Comparison of ENCODE assay signal across 20 cellular contexts in the genomic region with DNA sequence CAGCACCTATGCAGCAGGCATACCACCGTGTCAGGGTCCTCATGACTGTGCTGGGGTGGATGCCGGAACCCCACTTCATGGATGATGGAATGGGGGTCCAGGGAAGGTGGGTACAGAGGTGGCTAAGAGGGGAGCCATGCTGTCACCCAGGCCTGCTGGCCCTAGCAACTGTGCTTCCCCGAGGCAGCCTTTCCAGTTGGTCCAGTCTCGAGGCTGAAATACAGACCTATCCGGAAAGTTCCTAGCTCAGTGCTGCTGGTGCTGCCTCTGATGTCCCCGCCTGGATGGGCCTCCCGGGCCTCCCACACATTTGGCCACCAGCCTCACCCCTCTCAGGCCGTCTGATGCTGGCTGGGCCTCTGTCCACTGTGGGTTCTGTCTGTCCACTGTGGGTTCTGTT. TPM values are rescaled to one million over a fixed set of nuclear protein-coding genes. Genes with fewer than 3 reads are reported as not detected.
DNase-seq lines count a peak whose midpoint lies in the region; ATAC-seq, FAIRE-seq and TF ChIP-seq lines count a peak whose summit lies in the region.
"Had no signal": no experiment of that assay in that cellular context is flagged by ENCODE, and none has a peak within 500 bp of the region (broad histone marks: within the 10 kb centered on the region; RNA-seq: fewer than 3 reads in every experiment).

No MANE protein-coding gene starts in this region.

- no peak overlapping the region for H3K4me2 ChIP-seq in HepG2 (ENCODE audit: low read depth, low read length)
- H3K4me2 ChIP-seq: A549 had no signal

- no peak overlapping the region for H2AFZ ChIP-seq in HepG2 (ENCODE audit: low read length)

- H3K36me3 ChIP-seq in HepG2 (replicated peaks in 1 of 2; ENCODE audit: control insufficient read depth in 1 of 2, insufficient read depth in 2 of 2, low read length in 2 of 2), result peaks cover 2 to 15% of the 10 kb centered on the region in 2 experiments; a peak in 2 of 5 replicates
- H3K36me3 ChIP-seq in right lobe of liver, result peaks cover 0 to 24% (median 12%) of the 10 kb centered on the region in 4 donors
- peaks cover 0 to 5% of the 10 kb centered on the region in 2 donors for H3K36me3 ChIP-seq in small intestine (ENCODE audit: control insufficient read depth in 2 of 2, insufficient read depth in 2 of 2, low read length in 2 of 2)
- H3K36me3 ChIP-seq: SJCRH30 had no signal

- WGBS in HepG2 (ENCODE audit: low lambda C conversion rate), result 88% methylated on average over 7 of the region's 8 CpGs
- 53% methylated on average over 3 of the region's 8 CpGs for WGBS in right lobe of liver (ENCODE audit: insufficient coverage, low coverage, low lambda C conversion rate, missing lambda C conversion rate)
- WGBS in small intestine, 3 donors, result 70 to 86% (median 80%) methylated on average over 8 of the region's 8 CpGs

- H3K9ac ChIP-seq in HepG2 (ENCODE audit: insufficient read depth, low read depth, low read length), result no peak overlapping the region

- CTCF ChIA-PET in HepG2 (lab: Yijun Ruan, JAX; ENCODE audit: low intra/inter-chr PET ratio, low total read pairs), result no interaction called here

- H3K4me3 Mint-ChIP-seq in activated CD4-positive, alpha-beta T cell treated with anti-CD3 and anti-CD28 coated beads, Interleukin-2, amount 10 ng/mL, durations not matched to agents 24 days and 14 days, result no peak overlapping the region
- H3K4me3 Mint-ChIP-seq: CD4-positive, alpha-beta T cell; HFFc6 had no signal

- H4K20me1 ChIP-seq in HepG2 (ENCODE audit: insufficient read depth, low read length), result no peaks in the 10 kb centered on the region

- intact Hi-C loops in HepG2 (cut with micrococcal nuclease; ENCODE audit: unreplicated experiment) (no loop called here), right lobe of liver (cut with DNase I) (no loop called here)
- intact Hi-C loops in activated CD4-positive, alpha-beta T cell treated with anti-CD3 and anti-CD28 coated beads, Interleukin-2, amount 10 ng/mL, durations not matched to agents 24 days and 14 days (cut with micrococcal nuclease), result no loop called here

- H3K4me1 ChIP-seq in HepG2 (ENCODE audit: insufficient read depth, low read length) (no peaks in the 10 kb centered on the region), right lobe of liver (no peaks in the 10 kb centered on the region), small intestine (ENCODE audit: control insufficient read depth in 2 of 2, insufficient read depth in 1 of 2, low read depth in 1 of 2, low read length in 1 of 2) (no peaks in the 10 kb centered on the region)
- H3K4me1 ChIP-seq: SJCRH30 had no signal

- DNase-seq in HepG2 (ENCODE audit: low spot score) (no peak), right lobe of liver (no peak), small intestine (no peak), NCI-H748 treated with DMSO at 0.1 percent for 48 hours (lab: John Stamatoyannopoulos, UW) (no peak)
- DNase-seq in activated CD4-positive, alpha-beta T cell treated with anti-CD3 and anti-CD28 coated beads, Interleukin-2, amount 10 ng/mL, durations not matched to agents 24 days and 14 days, result no peak
- DNase-seq in effector CD4-positive, alpha-beta T cell, result no peak
- DNase-seq: AML-193; CD4-positive, alpha-beta T cell; EL; HFFc6; IMR-90; Karpas-422; NCI-H187 treated with DMSO at 0.1 percent for 48 hours; NCI-H2171; NCI-H446; SJCRH30 had no signal

- no TSS peak for BruUV-seq in HepG2 (replicated peaks; lab: Mats Ljungman, UMichigan)

- H3K36me3 Mint-ChIP-seq in activated CD4-positive, alpha-beta T cell treated with anti-CD3 and anti-CD28 coated beads, Interleukin-2, amount 10 ng/mL, durations not matched to agents 24 days and 14 days (ENCODE audit: low read depth), result no peaks in the 10 kb centered on the region

- H3K9me3 Mint-ChIP-seq in activated CD4-positive, alpha-beta T cell treated with anti-CD3 and anti-CD28 coated beads, Interleukin-2, amount 10 ng/mL, durations not matched to agents 24 days and 14 days, result no peaks in the 10 kb centered on the region
- H3K9me3 Mint-ChIP-seq: CD4-positive, alpha-beta T cell; HFFc6 had no signal

- H3K27me3 Mint-ChIP-seq in activated CD4-positive, alpha-beta T cell treated with anti-CD3 and anti-CD28 coated beads, Interleukin-2, amount 10 ng/mL, durations not matched to agents 24 days and 14 days, result peaks cover 11% of the 10 kb centered on the region

- ATAC-seq in HepG2 (no peak), right lobe of liver (no peak), esophagus mucosa (peak; percentile 80)
- ATAC-seq: A549 had no signal

- no peak overlapping the region for H3K4me3 ChIP-seq in HepG2 (replicated peaks in 1 of 3; ENCODE audit: insufficient read depth in 1 of 3, low read depth in 2 of 3, low read length in 3 of 3)
- H3K4me3 ChIP-seq in right lobe of liver, result no peak overlapping the region
- H3K4me3 ChIP-seq in small intestine (ENCODE audit: low read depth in 1 of 2, low read length in 2 of 2), result no peak overlapping the region
- H3K4me3 ChIP-seq: A549, SJCRH30 had no signal

- TF ChIP-seq RAD21 in HepG2 (CRISPR knock-in tag; IDR thresholded peaks at IDR 0.05), result no peak

- TF ChIP-seq CTCF in HepG2 (CRISPR knock-in tag; IDR thresholded peaks at IDR 0.05), result no peak
- TF ChIP-seq CTCF in right lobe of liver (IDR thresholded peaks at IDR 0.05), result no peak

- no peak for FAIRE-seq in HepG2 (lab: Jason Lieb, UNC)
- FAIRE-seq in small intestine (lab: Jason Lieb, UNC), result no peak
- FAIRE-seq: A549, H54 had no signal

- no peak for TF ChIP-seq EP300 in HepG2 (IDR thresholded peaks at IDR 0.05; ENCODE audit: low read depth in 2 of 2, low read length in 2 of 2)
- TF ChIP-seq EP300 in HepG2 (CRISPR knock-in tag; IDR thresholded peaks at IDR 0.05; ENCODE audit: borderline replicate concordance), result no peak

- H3K27ac ChIP-seq in HepG2 (ENCODE audit: extremely low read length, insufficient read depth, low read length), result no peak overlapping the region
- no peak overlapping the region for H3K27ac ChIP-seq in right lobe of liver
- H3K27ac ChIP-seq in layer of hippocampus (ENCODE audit: low read depth, low read length), result peak overlapping the region; percentile 40
- H3K27ac ChIP-seq in small intestine (ENCODE audit: low read depth in 1 of 2, low read length in 1 of 2), result no peak overlapping the region
- H3K27ac ChIP-seq: A549, SJCRH30 had no signal

- in situ Hi-C loops in HepG2 (cut with HindIII; ENCODE audit: extremely low pct_ligation_motif_present, low pct_unique_long_range_greater_than_20kb), result no loop called here

- TF ChIP-seq POLR2A in HepG2 (IDR thresholded peaks at IDR 0.05; ENCODE audit: insufficient read depth in 1 of 2, low read depth in 2 of 2, low read length in 2 of 2), result no peak
- no peak for TF ChIP-seq POLR2A in right lobe of liver (IDR thresholded peaks at IDR 0.05)

- no peaks in the 10 kb centered on the region for H3K27me3 ChIP-seq in HepG2 (ENCODE audit: control insufficient read depth in 1 of 2, insufficient read depth in 2 of 2, low read length in 2 of 2)
- H3K27me3 ChIP-seq in right lobe of liver, result no peaks in the 10 kb centered on the region
- H3K27me3 ChIP-seq in layer of hippocampus (ENCODE audit: control insufficient read depth, insufficient read depth, low read length), result no peaks in the 10 kb centered on the region
- no peaks in the 10 kb centered on the region for H3K27me3 ChIP-seq in small intestine (ENCODE audit: control insufficient read depth in 2 of 2, insufficient read depth in 2 of 2, low read length in 2 of 2)

- H3K79me2 ChIP-seq in HepG2 (ENCODE audit: insufficient read depth, low read length), result no peaks in the 10 kb centered on the region

- POLR2A ChIA-PET in HepG2 (lab: Yijun Ruan, JAX), result no interaction called here

- H3K27ac Mint-ChIP-seq in activated CD4-positive, alpha-beta T cell treated with anti-CD3 and anti-CD28 coated beads, Interleukin-2, amount 10 ng/mL, durations not matched to agents 24 days and 14 days, result no peak overlapping the region
- H3K27ac Mint-ChIP-seq: CD4-positive, alpha-beta T cell; HFFc6 had no signal

- H3K4me1 Mint-ChIP-seq in activated CD4-positive, alpha-beta T cell treated with anti-CD3 and anti-CD28 coated beads, Interleukin-2, amount 10 ng/mL, durations not matched to agents 24 days and 14 days, result no peaks in the 10 kb centered on the region

- H3K9me3 ChIP-seq in HepG2 (ENCODE audit: low read length), result no peaks in the 10 kb centered on the region
- H3K9me3 ChIP-seq in right lobe of liver, result no peaks in the 10 kb centered on the region
- H3K9me3 ChIP-seq in small intestine (ENCODE audit: control insufficient read depth, low read depth), result no peaks in the 10 kb centered on the region
- H3K9me3 ChIP-seq: A549, SJCRH30 had no signal

RNA-seq across cellular contexts. Expression of gene SIRPA, which starts 17.4 kb away (rescaled TPM):
- total RNA-seq in HepG2 (2016; rRNA removed; fragmentation: Illumina TruSeq; extraction: Trizol), result 13.1 and 17.6 TPM in 2 replicates
- total RNA-seq in HepG2 (2016; cell fraction: cytosol; rRNA removed; fragmentation: Illumina TruSeq; extraction: Trizol; ENCODE audit: low read depth), result 7.1 and 7.6 TPM in 2 replicates
- 12.0 and 17.3 TPM in 2 replicates for total RNA-seq in HepG2 (2016; cell fraction: insoluble cytoplasmic fraction; rRNA removed; fragmentation: Illumina TruSeq; extraction: Trizol)
- 23.3 and 25.2 TPM in 2 replicates for total RNA-seq in HepG2 (2016; cell fraction: membrane; rRNA removed; fragmentation: Illumina TruSeq; extraction: Trizol)
- 17.5 and 21.7 TPM in 2 replicates for total RNA-seq in HepG2 (2016; cell fraction: nucleus; rRNA removed; fragmentation: Illumina TruSeq; extraction: Trizol)
- 6.8 and 7.2 TPM in 2 replicates for polyA plus RNA-seq in HepG2 (2011; rRNA removed)
- polyA plus RNA-seq in HepG2 (2011; cell fraction: cytosol; rRNA removed), result 5.4 and 6.5 TPM in 2 replicates
- polyA plus RNA-seq in HepG2 (2011; cell fraction: nucleus; rRNA removed), result 9.1 and 9.3 TPM in 2 replicates
- 2.7 and 4.8 TPM in 2 replicates for polyA plus RNA-seq in HepG2 (2012)
- 20.1 and 21.9 TPM in 2 replicates for polyA plus RNA-seq in HepG2 (2016; cell fraction: cytosol; fragmentation: Illumina TruSeq; extraction: Trizol; ENCODE audit: low read depth)
- polyA plus RNA-seq in HepG2 (2016; cell fraction: insoluble cytoplasmic fraction; fragmentation: Illumina TruSeq; extraction: Trizol; ENCODE audit: low read depth), result 23.3 and 30.2 TPM in 2 replicates
- polyA plus RNA-seq in HepG2 (2016; cell fraction: membrane; fragmentation: Illumina TruSeq; extraction: Trizol; ENCODE audit: low read depth), result 44.9 and 45.6 TPM in 2 replicates
- polyA plus RNA-seq in HepG2 (2016; cell fraction: nucleus; fragmentation: Illumina TruSeq; extraction: Trizol; ENCODE audit: insufficient read depth, low read depth), result 53.5 and 55.1 TPM in 2 replicates
- polyA minus RNA-seq in HepG2 (2011; rRNA and poly(A)+ RNA removed; ENCODE audit: low replicate concordance), result 0.05 and 6.2 TPM in 2 replicates
- 2.5 and 3.8 TPM in 2 replicates for polyA minus RNA-seq in HepG2 (2011; cell fraction: cytosol; rRNA and poly(A)+ RNA removed)
- polyA minus RNA-seq in HepG2 (2011; cell fraction: nucleus; rRNA and poly(A)+ RNA removed), result 2.4 and 2.6 TPM in 2 replicates
- total RNA-seq in right lobe of liver, result 10 to 100 TPM; 26.8 to 42.7 (median 34.8) TPM
- total RNA-seq in esophagus mucosa, result 15.1 TPM
- 10 to 100 TPM; 11.4 to 27.0 (median 17.8) TPM for polyA plus RNA-seq in small intestine
- 0.05 TPM in 1 of 2 replicates, not detected in the other for total RNA-seq in activated CD4-positive, alpha-beta T cell treated with anti-CD3 and anti-CD28 coated beads, Interleukin-2, amount 10 ng/mL, durations not matched to agents 24 days and 14 days
